In the genomic region with DNA sequence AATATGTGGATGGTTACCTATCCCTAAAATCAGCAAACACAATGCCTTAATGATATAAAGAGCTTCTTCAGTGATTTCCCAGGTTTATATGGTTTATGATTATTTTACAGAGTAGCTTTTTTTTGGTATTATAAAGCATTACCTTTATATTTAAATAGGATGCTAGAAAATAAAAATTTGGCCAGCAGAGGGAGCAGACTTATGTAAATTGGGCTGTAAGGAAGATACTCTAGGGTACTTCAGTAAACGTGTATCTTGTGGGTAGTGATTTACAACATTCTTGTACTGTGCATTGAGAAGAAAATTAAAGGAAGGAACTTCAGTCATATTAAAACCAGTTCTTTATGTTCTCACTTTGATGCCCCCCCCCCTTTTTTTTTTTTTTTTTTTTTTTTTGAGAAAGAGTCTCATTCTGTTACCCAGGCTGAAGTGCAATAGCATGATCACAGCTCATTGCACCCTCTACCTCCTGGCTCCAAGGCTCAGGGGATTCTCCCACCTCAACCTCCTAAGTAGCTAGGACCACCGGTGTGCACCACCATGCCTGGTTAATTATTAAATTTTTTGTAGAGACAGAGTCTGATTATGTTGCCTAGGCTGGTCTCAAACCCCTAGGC, we compare ENCODE assay signal across 8 cellular contexts.
DNase-seq lines count a peak whose midpoint lies in the region; ATAC-seq, FAIRE-seq and TF ChIP-seq lines count a peak whose summit lies in the region.

No MANE protein-coding gene starts in this region.

- H3K4me1 Mint-ChIP-seq in type B pancreatic cell (ENCODE audit: unreplicated experiment): peaks cover 6% of the 10 kb centered on the region

- dilution Hi-C loops in keratinocyte (cut with MboI; ENCODE audit: extremely low pct_ligation_motif_present, low sequenced_read_pairs): no loop called here

- H3K36me3 ChIP-seq in keratinocyte (ENCODE audit: control insufficient read depth in 2 of 2, extremely low read depth in 1 of 2, insufficient read depth in 2 of 2, low read length in 2 of 2): no peaks in the 10 kb centered on the region

- TF ChIP-seq CTCF in astrocyte of the spinal cord (IDR thresholded peaks at IDR 0.05; ENCODE audit: low read depth, low read length) (peak; percentile 48), keratinocyte (optimal IDR thresholded peaks at IDR 0.05 in 1 of 3, IDR thresholded peaks at IDR 0.05 in 1 of 3, conservative IDR thresholded peaks at IDR 0.05 in 1 of 3; ENCODE audit: extremely low read depth in 1 of 3, insufficient read depth in 2 of 3, low read length in 3 of 3) (peak in 2 of 3 experiments; percentile 33 to 41), type B pancreatic cell (conservative IDR thresholded peaks at IDR 0.05) (peak; percentile 82)

- no peaks in the 10 kb centered on the region for H3K27me3 ChIP-seq in keratinocyte (ENCODE audit: control insufficient read depth, extremely low read depth, insufficient read depth, low read length)

- no peaks in the 10 kb centered on the region for H3K27me3 Mint-ChIP-seq in type B pancreatic cell

- peaks cover 12% of the 10 kb centered on the region for H3K4me1 ChIP-seq in keratinocyte (ENCODE audit: control insufficient read depth, extremely low read depth, insufficient read depth, low read length)

- no peaks in the 10 kb centered on the region for H3K9me1 ChIP-seq in keratinocyte (ENCODE audit: control insufficient read depth, extremely low read depth, insufficient read depth, low read length)

- H3K4me2 ChIP-seq in keratinocyte (ENCODE audit: control insufficient read depth, extremely low read depth, insufficient read depth, low read depth, low read length): no peak overlapping the region

- no peaks in the 10 kb centered on the region for H3K36me3 Mint-ChIP-seq in type B pancreatic cell

- H3K9ac ChIP-seq in keratinocyte (ENCODE audit: control insufficient read depth, extremely low read depth, insufficient read depth, low read length): no peak overlapping the region

- H3K79me2 ChIP-seq in keratinocyte (ENCODE audit: control insufficient read depth, insufficient read depth, low read length): peaks cover 1% of the 10 kb centered on the region

- no peak for FAIRE-seq in keratinocyte (lab: Jason Lieb, UNC)

- no peaks in the 10 kb centered on the region for H3K9me3 ChIP-seq in keratinocyte (ENCODE audit: control insufficient read depth, low read depth, low read length)

- H3K27ac ChIP-seq in keratinocyte (ENCODE audit: control insufficient read depth, insufficient read depth, low read length): no peak overlapping the region

- H4K20me1 ChIP-seq in keratinocyte (ENCODE audit: control insufficient read depth, extremely low read depth, insufficient read depth, low read length): no peaks in the 10 kb centered on the region

- H3K27ac Mint-ChIP-seq in type B pancreatic cell: no peak overlapping the region

- in situ Hi-C loops in astrocyte of the spinal cord (cut with HindIII; ENCODE audit: low sequenced_read_pairs): no loop called here

- peak; percentile 63 for ATAC-seq in activated CD4-positive, CD25-positive, alpha-beta regulatory T cell treated with anti-CD3 and anti-CD28 coated beads, Interleukin-2, amount 50 U/mL, for 24 hours
- peak; percentile 84 for ATAC-seq in HG02884 (IDR thresholded peaks at IDR 0.05; ENCODE audit: unreplicated experiment)
- ATAC-seq in HG02571 (IDR thresholded peaks at IDR 0.05; ENCODE audit: unreplicated experiment): no peak

- H3K9me3 Mint-ChIP-seq in type B pancreatic cell: no peaks in the 10 kb centered on the region

- no peak overlapping the region for H2AFZ ChIP-seq in keratinocyte (ENCODE audit: control insufficient read depth, low read length)

- H3K4me3 Mint-ChIP-seq in type B pancreatic cell: no peak overlapping the region

- no peak overlapping the region for H3K4me3 ChIP-seq in astrocyte of the spinal cord (ENCODE audit: low read depth, low read length)
- no peak overlapping the region for H3K4me3 ChIP-seq in keratinocyte (ENCODE audit: control insufficient read depth in 2 of 3, extremely low read depth in 1 of 3, insufficient read depth in 2 of 3, low read depth in 1 of 3, low read length in 3 of 3)

- no peak for DNase-seq in activated CD4-positive, CD25-positive, alpha-beta regulatory T cell (lab: John Stamatoyannopoulos, UW)
- DNase-seq in NCI-H2227 (lab: John Stamatoyannopoulos, UW; ENCODE audit: unreplicated experiment): peak; percentile 51
- DNase-seq in astrocyte of the spinal cord (ENCODE audit: low read depth, low spot score): peak; percentile 76
- DNase-seq in keratinocyte (ENCODE audit: low read depth, low spot score): no peak
- no peak for DNase-seq in type B pancreatic cell (ENCODE audit: extremely low spot score, unreplicated experiment)

Comparison
In these comparisons a context has a peak if more than half of its experiments do, and no peak if none do; other contexts are left out.
1. DNase-seq: peak in NCI-H2227 (single experiment) and astrocyte of the spinal cord (single experiment); none in activated CD4-positive, CD25-positive, alpha-beta regulatory T cell (0 of 4), keratinocyte (single experiment) and type B pancreatic cell (single experiment).
2. Peak in every context shown above with its lines, with median percentiles within 50 percentile points of each other: CTCF ChIP-seq.